In the genomic region with DNA sequence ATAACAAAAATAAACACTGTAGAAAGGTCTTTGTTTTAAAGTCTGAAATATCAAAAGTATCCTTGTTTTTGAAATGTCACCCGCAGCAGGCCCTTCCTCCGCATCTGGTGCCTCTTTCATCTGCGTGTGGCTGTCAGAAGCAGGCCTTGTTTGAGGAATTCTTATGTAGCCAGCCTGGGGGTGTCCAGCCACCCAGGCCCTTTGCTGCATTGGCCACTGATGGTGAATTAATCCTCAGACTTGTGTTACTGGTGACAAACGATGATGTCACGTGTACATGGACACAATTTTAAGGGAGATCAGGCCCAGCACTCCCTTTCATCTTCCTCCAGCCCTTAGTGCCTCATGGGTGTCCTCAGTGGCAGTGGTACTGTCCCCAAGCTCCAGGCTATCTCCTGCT, we compare ENCODE assay signal across 18 cellular contexts.
DNase-seq lines count a peak whose midpoint lies in the region; FAIRE-seq and TF ChIP-seq lines count a peak whose summit lies in the region.
"Had no signal": no experiment of that assay in that cellular context is flagged by ENCODE, and none has a peak within 500 bp of the region (broad histone marks: within the 10 kb centered on the region; RNA-seq: fewer than 3 reads in every experiment).

No MANE protein-coding gene starts in this region.

- intact Hi-C loops in head of caudate nucleus (cut with DNase I) = no loop called here

- DNase-seq in head of caudate nucleus = peak in 31 of 42 donors; percentile 14 to 72 (median 38)
- DNase-seq in pons (ENCODE audit: low spot score) = peak; percentile 47
- no peak for DNase-seq in H54 (ENCODE audit: insufficient read length, low spot score)
- no peak for DNase-seq in LoVo (ENCODE audit: low spot score)
- no peak for DNase-seq in iPS-NIHi11 (ENCODE audit: low spot score)
- DNase-seq in stimulated activated CD8-positive, alpha-beta memory T cell treated with anti-CD3 and anti-CD28 coated beads, Interleukin-4, amount 100 ng/mL, for 48 hours = no peak
- DNase-seq: DMS79, H7, IMR-90, Karpas-422, MG63, NCI-H1048, NCI-H146, NCI-H2081, Peyer's patch had no signal

- no peak for TF ChIP-seq POLR2A in H54 (IDR thresholded peaks at IDR 0.05; ENCODE audit: low read depth, low read length)

- FAIRE-seq in H54 (lab: Jason Lieb, UNC) = no peak

- H3K27ac ChIP-seq in angular gyrus (ENCODE audit: low read depth, low read length) = peak overlapping the region; percentile 5
- H3K27ac ChIP-seq: HL-60, Peyer's patch, SK-N-MC had no signal

Comparison
In these comparisons a context has a peak if more than half of its experiments do, and no peak if none do; other contexts are left out.
1. DNase-seq: peak in head of caudate nucleus (31 of 42) and pons (single experiment); none in H54 (single experiment), LoVo (single experiment), iPS-NIHi11 (single experiment) and stimulated activated CD8-positive, alpha-beta memory T cell treated with anti-CD3 and anti-CD28 coated beads, Interleukin-4, amount 100 ng/mL, for 48 hours (single experiment).